Comparison of ENCODE assay signal across 17 cellular contexts in the genomic region with DNA sequence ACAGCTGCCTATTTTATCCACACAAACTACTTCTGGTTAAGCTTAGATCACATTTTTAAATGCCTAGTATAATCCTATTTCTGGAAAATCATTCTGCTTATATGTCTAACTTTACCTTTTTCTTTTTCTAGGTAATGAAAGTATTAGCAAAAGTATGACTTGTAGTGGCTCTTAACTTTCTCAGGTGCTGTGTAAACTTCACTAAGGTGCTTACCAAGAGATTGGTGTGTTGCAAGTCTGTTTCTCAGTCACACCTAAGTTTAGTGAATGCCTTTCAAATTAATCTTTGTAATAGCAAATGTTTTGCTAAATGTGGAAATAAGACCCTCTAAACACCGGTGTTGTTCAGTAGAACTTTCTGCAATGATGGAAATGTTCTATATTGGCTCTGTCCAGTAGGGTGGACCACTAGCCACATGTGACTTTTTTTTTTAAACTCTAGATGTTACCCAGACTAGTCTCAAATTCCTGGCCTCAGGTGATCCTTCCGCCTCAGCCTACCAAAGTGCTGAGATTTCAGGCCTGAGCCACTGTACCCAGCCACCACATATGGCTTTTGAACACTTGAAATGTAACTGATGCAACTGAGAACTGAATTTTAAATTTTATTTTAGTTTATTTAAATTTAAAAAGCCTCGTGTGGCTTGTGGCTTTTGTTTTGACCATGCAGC. TPM values are rescaled to one million over a fixed set of nuclear protein-coding genes. Genes with fewer than 3 reads are reported as not detected.
A peak's percentile ranks its signal among the peaks of the same experiment; 100 is the strongest.
DNase-seq lines count a peak whose midpoint lies in the region; ATAC-seq and TF ChIP-seq lines count a peak whose summit lies in the region.
"Had no signal": no experiment of that assay in that cellular context is flagged by ENCODE, and none has a peak within 500 bp of the region (broad histone marks: within the 10 kb centered on the region; RNA-seq: fewer than 3 reads in every experiment).

No MANE protein-coding gene starts in this region.

- H3K27ac ChIP-seq in GM23338 (ENCODE audit: low read depth) (no peak overlapping the region), caudate nucleus (ENCODE audit: low read depth, low read length) (peak overlapping the region; percentile 8), lung (ENCODE audit: low read depth in 1 of 2, low read length in 1 of 2) (peak overlapping the region in 1 of 2 donors; percentile 47), upper lobe of left lung (peak overlapping the region; percentile 20 to 62 (median 52))
- H3K27ac ChIP-seq: C4-2B had no signal

- H4K20me1 ChIP-seq in GM23338 (replicated peaks; ENCODE audit: insufficient read depth) = no peaks in the 10 kb centered on the region

- H3K4me1 Mint-ChIP-seq in GM23338 = no peaks in the 10 kb centered on the region
- no peaks in the 10 kb centered on the region for H3K4me1 Mint-ChIP-seq in glutamatergic neuron (ENCODE audit: low read depth, unreplicated experiment)

- no peak overlapping the region for H2AFZ ChIP-seq in GM23338

- no peak for TF ChIP-seq EP300 in upper lobe of left lung (IDR thresholded peaks at IDR 0.05)

- no peak for TF ChIP-seq POLR2A in upper lobe of left lung (IDR thresholded peaks at IDR 0.05)

- peaks cover 2% of the 10 kb centered on the region for H3K27me3 Mint-ChIP-seq in GM23338 (ENCODE audit: insufficient read depth, low read depth, poor library complexity)
- H3K27me3 Mint-ChIP-seq in glutamatergic neuron (ENCODE audit: unreplicated experiment) = peaks cover 2% of the 10 kb centered on the region
- H3K27me3 Mint-ChIP-seq: CD4-positive, alpha-beta memory T cell; IgD-negative memory B cell had no signal

- H3K9me3 ChIP-seq in lung (ENCODE audit: control insufficient read depth in 2 of 2, insufficient read depth in 1 of 2, low read length in 1 of 2) = no peaks in the 10 kb centered on the region
- no peaks in the 10 kb centered on the region for H3K9me3 ChIP-seq in upper lobe of left lung

- no peaks in the 10 kb centered on the region for H3K36me3 Mint-ChIP-seq in GM23338 (ENCODE audit: low read depth)
- H3K36me3 Mint-ChIP-seq in glutamatergic neuron (ENCODE audit: unreplicated experiment) = peaks cover under 1% of the 10 kb centered on the region

- 71 to 82% methylated on average over 3 of the region's 3 CpGs for WGBS in lung, 2 donors
- 69 to 72% methylated on average over 3 of the region's 3 CpGs for WGBS in upper lobe of left lung, 2 donors

- H3K36me3 ChIP-seq in GM23338 (ENCODE audit: insufficient read depth) (no peaks in the 10 kb centered on the region), lung (ENCODE audit: control insufficient read depth in 2 of 2, insufficient read depth in 2 of 2, low read length in 2 of 2) (peaks cover 0 to 1% of the 10 kb centered on the region in 2 donors), upper lobe of left lung (no peaks in the 10 kb centered on the region)

- no peak for ATAC-seq in GM23338
- peak; percentile 60 for ATAC-seq in lung (ENCODE audit: insufficient read depth, low FRiP score)
- ATAC-seq in upper lobe of left lung (ENCODE audit: low FRiP score in 2 of 2) = peak; percentile 47 to 80
- ATAC-seq in HG03460 (IDR thresholded peaks at IDR 0.05; ENCODE audit: unreplicated experiment) = no peak

- H3F3A ChIP-seq in GM23338 (replicated peaks; ENCODE audit: low read depth) = no peaks in the 10 kb centered on the region

- TF ChIP-seq CTCF in GM23338 (conservative IDR thresholded peaks at IDR 0.05; ENCODE audit: low read depth in 2 of 2) (no peak), lung (IDR thresholded peaks at IDR 0.05; ENCODE audit: control extremely low read depth, extremely low read depth) (no peak), upper lobe of left lung (IDR thresholded peaks at IDR 0.05) (no peak), glutamatergic neuron (IDR thresholded peaks at IDR 0.05; ENCODE audit: partially characterized antibody, unreplicated experiment) (no peak)

- H3K79me2 ChIP-seq in GM23338 (replicated peaks; ENCODE audit: insufficient read depth) = no peaks in the 10 kb centered on the region

- no peak overlapping the region for H3K4me3 ChIP-seq in GM23338
- no peak overlapping the region for H3K4me3 ChIP-seq in lung
- H3K4me3 ChIP-seq in upper lobe of left lung = no peak overlapping the region

- H3K9me3 Mint-ChIP-seq in GM23338 = no peaks in the 10 kb centered on the region
- no peaks in the 10 kb centered on the region for H3K9me3 Mint-ChIP-seq in glutamatergic neuron (ENCODE audit: unreplicated experiment)
- H3K9me3 Mint-ChIP-seq: CD4-positive, alpha-beta memory T cell; IgD-negative memory B cell had no signal

- H3K4me1 ChIP-seq in GM23338 (ENCODE audit: insufficient read depth) (no peaks in the 10 kb centered on the region), lung (ENCODE audit: control insufficient read depth in 2 of 2, insufficient read depth in 2 of 2, low read length in 2 of 2) (peaks cover 0 to 9% of the 10 kb centered on the region in 2 donors), upper lobe of left lung (peaks cover 5 to 19% (median 10%) of the 10 kb centered on the region in 4 donors)

- H3K4me3 Mint-ChIP-seq in GM23338 = no peak overlapping the region
- H3K4me3 Mint-ChIP-seq in glutamatergic neuron (ENCODE audit: unreplicated experiment) = no peak overlapping the region
- H3K4me3 Mint-ChIP-seq: CD4-positive, alpha-beta memory T cell; IgD-negative memory B cell had no signal

- no peaks in the 10 kb centered on the region for H3K9me2 ChIP-seq in GM23338 (ENCODE audit: insufficient read depth)

- no peaks in the 10 kb centered on the region for H3K27me3 ChIP-seq in GM23338 (ENCODE audit: insufficient read depth)
- H3K27me3 ChIP-seq in lung (ENCODE audit: control insufficient read depth, insufficient read depth) = no peaks in the 10 kb centered on the region
- H3K27me3 ChIP-seq in upper lobe of left lung = no peaks in the 10 kb centered on the region

- H3K27ac Mint-ChIP-seq in GM23338 = peak overlapping the region; percentile 42
- no peak overlapping the region for H3K27ac Mint-ChIP-seq in glutamatergic neuron (ENCODE audit: unreplicated experiment)

- H3K4me2 ChIP-seq in GM23338 = no peak overlapping the region

- DNase-seq in GM23338 (ENCODE audit: low spot score) (no peak), caudate nucleus (lab: John Stamatoyannopoulos, UW) (no peak), lung (ENCODE audit: low spot score) (no peak), upper lobe of left lung (peak in 1 of 2 donors; percentile 49), medulla oblongata (ENCODE audit: extremely low spot score) (no peak), C1 segment of cervical spinal cord (lab: John Stamatoyannopoulos, UW) (no peak), glutamatergic neuron (no peak)
- DNase-seq: ACHN; CD4-positive, alpha-beta memory T cell; DMS79; HCEC 1CT had no signal

TF ChIP-seq in GM23338, 12 proteins besides CTCF, POLR2A, EP300 and RAD21 (continues in another document):
- TF ChIP-seq, protein P1, sequence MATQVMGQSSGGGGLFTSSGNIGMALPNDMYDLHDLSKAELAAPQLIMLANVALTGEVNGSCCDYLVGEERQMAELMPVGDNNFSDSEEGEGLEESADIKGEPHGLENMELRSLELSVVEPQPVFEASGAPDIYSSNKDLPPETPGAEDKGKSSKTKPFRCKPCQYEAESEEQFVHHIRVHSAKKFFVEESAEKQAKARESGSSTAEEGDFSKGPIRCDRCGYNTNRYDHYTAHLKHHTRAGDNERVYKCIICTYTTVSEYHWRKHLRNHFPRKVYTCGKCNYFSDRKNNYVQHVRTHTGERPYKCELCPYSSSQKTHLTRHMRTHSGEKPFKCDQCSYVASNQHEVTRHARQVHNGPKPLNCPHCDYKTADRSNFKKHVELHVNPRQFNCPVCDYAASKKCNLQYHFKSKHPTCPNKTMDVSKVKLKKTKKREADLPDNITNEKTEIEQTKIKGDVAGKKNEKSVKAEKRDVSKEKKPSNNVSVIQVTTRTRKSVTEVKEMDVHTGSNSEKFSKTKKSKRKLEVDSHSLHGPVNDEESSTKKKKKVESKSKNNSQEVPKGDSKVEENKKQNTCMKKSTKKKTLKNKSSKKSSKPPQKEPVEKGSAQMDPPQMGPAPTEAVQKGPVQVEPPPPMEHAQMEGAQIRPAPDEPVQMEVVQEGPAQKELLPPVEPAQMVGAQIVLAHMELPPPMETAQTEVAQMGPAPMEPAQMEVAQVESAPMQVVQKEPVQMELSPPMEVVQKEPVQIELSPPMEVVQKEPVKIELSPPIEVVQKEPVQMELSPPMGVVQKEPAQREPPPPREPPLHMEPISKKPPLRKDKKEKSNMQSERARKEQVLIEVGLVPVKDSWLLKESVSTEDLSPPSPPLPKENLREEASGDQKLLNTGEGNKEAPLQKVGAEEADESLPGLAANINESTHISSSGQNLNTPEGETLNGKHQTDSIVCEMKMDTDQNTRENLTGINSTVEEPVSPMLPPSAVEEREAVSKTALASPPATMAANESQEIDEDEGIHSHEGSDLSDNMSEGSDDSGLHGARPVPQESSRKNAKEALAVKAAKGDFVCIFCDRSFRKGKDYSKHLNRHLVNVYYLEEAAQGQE (IDR thresholded peaks at IDR 0.05; ENCODE audit: unreplicated experiment) = no peak
- TF ChIP-seq, protein P2, sequence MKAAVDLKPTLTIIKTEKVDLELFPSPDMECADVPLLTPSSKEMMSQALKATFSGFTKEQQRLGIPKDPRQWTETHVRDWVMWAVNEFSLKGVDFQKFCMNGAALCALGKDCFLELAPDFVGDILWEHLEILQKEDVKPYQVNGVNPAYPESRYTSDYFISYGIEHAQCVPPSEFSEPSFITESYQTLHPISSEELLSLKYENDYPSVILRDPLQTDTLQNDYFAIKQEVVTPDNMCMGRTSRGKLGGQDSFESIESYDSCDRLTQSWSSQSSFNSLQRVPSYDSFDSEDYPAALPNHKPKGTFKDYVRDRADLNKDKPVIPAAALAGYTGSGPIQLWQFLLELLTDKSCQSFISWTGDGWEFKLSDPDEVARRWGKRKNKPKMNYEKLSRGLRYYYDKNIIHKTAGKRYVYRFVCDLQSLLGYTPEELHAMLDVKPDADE (IDR thresholded peaks at IDR 0.05) = no peak
- no peak for TF ChIP-seq EZH2 (IDR thresholded peaks at IDR 0.05; ENCODE audit: low read depth, unreplicated experiment)

RNA-seq across cellular contexts. Expression of a gene that starts 22.0 kb away (rescaled TPM):
- total RNA-seq in GM23338 (2014; rRNA removed; shearing (Covaris generic)) = 7.9 and 8.5 TPM in 2 replicates
- 13.8 and 17.1 TPM in 2 replicates for polyA plus RNA-seq in GM23338 (2016; fragmentation: Nextera tagmentation; extraction: Ambion mirVana)
- total RNA-seq in lung = 10 to 100 TPM; 17.3 to 19.6 TPM
- polyA plus RNA-seq in lung = 1 to 10 TPM; 8.4 to 9.1 TPM
- total RNA-seq in upper lobe of left lung = 10 to 100 TPM; 19.7 to 28.2 (median 23.6) TPM
- total RNA-seq in glutamatergic neuron (ENCODE audit: unreplicated experiment) = 12.1 TPM

RNA-seq across cellular contexts. Expression of a gene that starts 26.4 kb away (rescaled TPM):
- total RNA-seq in GM23338 (2014; rRNA removed; shearing (Covaris generic)) = not detected in 2 replicates
- polyA plus RNA-seq in GM23338 (2016; fragmentation: Nextera tagmentation; extraction: Ambion mirVana) (0.29 and 0.57 TPM in 2 replicates), lung (10 to 100 TPM in 1 of 2 donors, 1 to 10 TPM in 1; 2.1 to 11.3 TPM)
- total RNA-seq in lung (1 to 10 TPM; 1.6 to 8.0 TPM), upper lobe of left lung (1 to 10 TPM in 4 of 6 donors, not detected in 2; 1.1 to 4.9 (median 2.3) TPM), glutamatergic neuron (ENCODE audit: unreplicated experiment) (not detected)
- total RNA-seq: A172, H4, HT1080 had no signal

RNA-seq across cellular contexts. Expression of a gene that starts 28.3 kb away (rescaled TPM):
- 2.5 and 4.1 TPM in 2 replicates for total RNA-seq in GM23338 (2014; rRNA removed; shearing (Covaris generic))
- polyA plus RNA-seq in GM23338 (2016; fragmentation: Nextera tagmentation; extraction: Ambion mirVana) (1.1 and 1.8 TPM in 2 replicates), lung (10 to 100 TPM; 16.2 to 27.7 TPM)
- total RNA-seq in lung (10 to 100 TPM; 37.9 to 70.3 TPM), upper lobe of left lung (10 to 100 TPM; 32.5 to 81.8 (median 49.4) TPM), glutamatergic neuron (ENCODE audit: unreplicated experiment) (4.9 TPM)
- total RNA-seq: CD4-positive, alpha-beta memory T cell had no signal
- polyA plus RNA-seq: CD4-positive, alpha-beta memory T cell had no signal

Comparison
In these comparisons a context has a peak if more than half of its experiments do, and no peak if none do; other contexts are left out.
1. ATAC-seq: peak in lung (single experiment) and upper lobe of left lung (2 of 2); none in GM23338 (single experiment) and HG03460 (single experiment).